21 cellular contexts compared by ENCODE assay signal in the genomic region with DNA sequence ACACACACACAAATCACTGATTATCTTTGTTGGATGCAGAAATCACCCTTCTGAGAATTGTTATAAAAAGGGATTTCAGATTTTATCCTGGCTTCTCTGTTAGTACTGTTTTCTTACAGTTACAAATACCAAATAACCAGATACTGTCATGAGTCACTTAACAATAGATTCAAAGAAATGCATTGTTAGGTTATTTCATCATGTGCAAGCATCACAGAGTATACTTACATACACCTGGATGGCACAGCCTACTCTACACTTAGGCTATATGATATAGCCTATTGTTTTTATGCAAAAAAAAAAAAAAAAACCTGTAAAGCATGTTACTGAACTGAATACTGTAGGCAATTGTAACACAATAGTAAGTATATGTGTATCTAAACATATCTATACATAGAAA.
DNase-seq lines count a peak whose midpoint lies in the region; ATAC-seq and TF ChIP-seq lines count a peak whose summit lies in the region.
"Had no signal": no experiment of that assay in that cellular context is flagged by ENCODE, and none has a peak within 500 bp of the region (broad histone marks: within the 10 kb centered on the region; RNA-seq: fewer than 3 reads in every experiment).

No MANE protein-coding gene starts in this region.

- no peak overlapping the region for H3K4me2 ChIP-seq in mammary epithelial cell (ENCODE audit: insufficient read depth, low read depth, low read length)
- H3K4me2 ChIP-seq: A549; BLaER1 treated with 17β-estradiol and CSF1 and Interleukin-3, amounts not matched to agents 10 nM and 100 nM had no signal

- BruUV-seq in mammary epithelial cell (replicated peaks; lab: Mats Ljungman, UMichigan): no TSS peak

- H3K36me3 Mint-ChIP-seq in activated T-helper 2 cell treated with anti-CD3 and anti-CD28 coated beads, Interferon-gamma antibody, Interleukin-2, Interleukin-4, amounts not matched to agents 10 μg/mL and 5 μg/mL and 100 μg/mL, durations not matched to agents 14 hours and 24 hours and 36 hours (ENCODE audit: low read depth): no peaks in the 10 kb centered on the region
- H3K36me3 Mint-ChIP-seq: CD14-positive monocyte; CD8-positive, alpha-beta memory T cell had no signal

- peaks cover 32% of the 10 kb centered on the region for H3K9me3 Mint-ChIP-seq in activated T-helper 2 cell treated with anti-CD3 and anti-CD28 coated beads, Interferon-gamma antibody, Interleukin-2, Interleukin-4, amounts not matched to agents 10 μg/mL and 5 μg/mL and 100 μg/mL, durations not matched to agents 14 hours and 24 hours and 36 hours

- H3K4me1 Mint-ChIP-seq in activated T-helper 2 cell treated with anti-CD3 and anti-CD28 coated beads, Interferon-gamma antibody, Interleukin-2, Interleukin-4, amounts not matched to agents 10 μg/mL and 5 μg/mL and 100 μg/mL, durations not matched to agents 14 hours and 24 hours and 36 hours (ENCODE audit: low read depth): no peaks in the 10 kb centered on the region
- H3K4me1 Mint-ChIP-seq: CD14-positive monocyte; CD8-positive, alpha-beta memory T cell had no signal

- H3K9me3 ChIP-seq in mammary epithelial cell (replicated peaks; ENCODE audit: insufficient read depth, low read length) (no peaks in the 10 kb centered on the region), breast epithelium (peaks cover 6 to 18% of the 10 kb centered on the region in 2 donors), RWPE2 (ENCODE audit: severe bottlenecking) (no peaks in the 10 kb centered on the region), tibial artery (peaks cover 0 to 8% (median 3%) of the 10 kb centered on the region in 3 donors)
- H3K9me3 ChIP-seq: A549, BE2C, HAP-1 had no signal

- H3K4me3 ChIP-seq in mammary epithelial cell (replicated peaks in 1 of 3; ENCODE audit: insufficient read depth in 1 of 3, low read depth in 2 of 3, low read length in 3 of 3): no peak overlapping the region
- no peak overlapping the region for H3K4me3 ChIP-seq in breast epithelium
- H3K4me3 ChIP-seq in RWPE2 (ENCODE audit: severe bottlenecking): no peak overlapping the region
- no peak overlapping the region for H3K4me3 ChIP-seq in epithelial cell of esophagus (ENCODE audit: low read length)
- H3K4me3 ChIP-seq in tibial artery: no peak overlapping the region
- H3K4me3 ChIP-seq: A549; BLaER1 treated with 17β-estradiol and CSF1 and Interleukin-3, amounts not matched to agents 10 nM and 100 nM; HAP-1 had no signal

- no peaks in the 10 kb centered on the region for H3K4me1 ChIP-seq in mammary epithelial cell (ENCODE audit: insufficient read depth, low read length)
- H3K4me1 ChIP-seq in breast epithelium: no peaks in the 10 kb centered on the region
- no peaks in the 10 kb centered on the region for H3K4me1 ChIP-seq in RWPE2 (ENCODE audit: insufficient read depth, poor library complexity, severe bottlenecking)
- H3K4me1 ChIP-seq in tibial artery: no peaks in the 10 kb centered on the region
- H3K4me1 ChIP-seq: A549; BE2C; BLaER1 treated with 17β-estradiol and CSF1 and Interleukin-3, amounts not matched to agents 10 nM and 100 nM; HAP-1 had no signal

- H3K27me3 ChIP-seq in mammary epithelial cell (ENCODE audit: insufficient read depth, low read length) (no peaks in the 10 kb centered on the region), breast epithelium (no peaks in the 10 kb centered on the region), RWPE2 (ENCODE audit: insufficient read depth, poor library complexity, severe bottlenecking) (no peaks in the 10 kb centered on the region), tibial artery (no peaks in the 10 kb centered on the region)
- H3K27me3 ChIP-seq: BE2C; BLaER1 treated with 17β-estradiol and CSF1 and Interleukin-3, amounts not matched to agents 10 nM and 100 nM had no signal

- H3K79me2 ChIP-seq in mammary epithelial cell (ENCODE audit: insufficient read depth, low read length): no peaks in the 10 kb centered on the region

- no peak overlapping the region for H2AFZ ChIP-seq in mammary epithelial cell (ENCODE audit: low read depth, low read length)

- no peak for TF ChIP-seq POLR2A in breast epithelium (IDR thresholded peaks at IDR 0.05)

- DNase-seq in mammary epithelial cell (peak; percentile 33), breast epithelium (ENCODE audit: low spot score in 2 of 2) (no peak), RWPE2 (ENCODE audit: low spot score) (no peak), epithelial cell of esophagus (ENCODE audit: low read depth) (peak; percentile 80), tibial artery (no peak), NCI-H2107 treated with DMSO at 0.1 percent for 48 hours (lab: John Stamatoyannopoulos, UW; ENCODE audit: unreplicated experiment) (no peak)
- DNase-seq in activated T-helper 2 cell treated with anti-CD3 and anti-CD28 coated beads, Interferon-gamma antibody, Interleukin-2, Interleukin-4, amounts not matched to agents 10 μg/mL and 5 μg/mL and 100 μg/mL, durations not matched to agents 14 hours and 24 hours and 36 hours (ENCODE audit: low spot score): no peak
- DNase-seq: 8988T; ACHN; AML-193; BE2C; CD4-positive, alpha-beta T cell; CD8-positive, alpha-beta memory T cell; DMS 273 treated with DMSO at 0.1 percent for 48 hours; DND-41; GOT3; HFFc6 had no signal

- dilution Hi-C loops in mammary epithelial cell (cut with HindIII; ENCODE audit: low sequenced_read_pairs): no loop called here

- H3K27ac ChIP-seq in mammary epithelial cell (ENCODE audit: insufficient read depth, low read depth, low read length) (no peak overlapping the region), breast epithelium (no peak overlapping the region), RWPE2 (ENCODE audit: poor library complexity, severe bottlenecking) (no peak overlapping the region), tibial artery (no peak overlapping the region)
- H3K27ac ChIP-seq: A549; BLaER1 treated with 17β-estradiol and CSF1 and Interleukin-3, amounts not matched to agents 10 nM and 100 nM had no signal

- no peaks in the 10 kb centered on the region for H3K27me3 Mint-ChIP-seq in activated T-helper 2 cell treated with anti-CD3 and anti-CD28 coated beads, Interferon-gamma antibody, Interleukin-2, Interleukin-4, amounts not matched to agents 10 μg/mL and 5 μg/mL and 100 μg/mL, durations not matched to agents 14 hours and 24 hours and 36 hours (ENCODE audit: low read depth)
- H3K27me3 Mint-ChIP-seq: CD4-positive, alpha-beta T cell; CD8-positive, alpha-beta memory T cell had no signal

- H3K9ac ChIP-seq in mammary epithelial cell (ENCODE audit: insufficient read depth, low read length): no peak overlapping the region
- H3K9ac ChIP-seq: BLaER1 treated with 17β-estradiol and CSF1 and Interleukin-3, amounts not matched to agents 10 nM and 100 nM had no signal

- peak; percentile 69; the same call in 2 of the 3 replicates for ATAC-seq in RWPE2 (ENCODE audit: low read depth)
- ATAC-seq: A549 had no signal

- TF ChIP-seq CTCF in mammary epithelial cell (conservative IDR thresholded peaks at IDR 0.05 in 1 of 2, IDR thresholded peaks at IDR 0.05 in 1 of 2; ENCODE audit: extremely low read depth in 1 of 2, insufficient read depth in 1 of 2, low read depth in 1 of 2, low read length in 2 of 2) (no peak), breast epithelium (IDR thresholded peaks at IDR 0.05) (no peak), RWPE2 (IDR thresholded peaks at IDR 0.05; ENCODE audit: poor library complexity, severe bottlenecking) (no peak), epithelial cell of esophagus (IDR thresholded peaks at IDR 0.05; ENCODE audit: insufficient read depth, low read depth, low read length, missing control alignments) (no peak), tibial artery (IDR thresholded peaks at IDR 0.05) (no peak)

- no peak overlapping the region for H3K27ac Mint-ChIP-seq in activated T-helper 2 cell treated with anti-CD3 and anti-CD28 coated beads, Interferon-gamma antibody, Interleukin-2, Interleukin-4, amounts not matched to agents 10 μg/mL and 5 μg/mL and 100 μg/mL, durations not matched to agents 14 hours and 24 hours and 36 hours
- H3K27ac Mint-ChIP-seq: CD14-positive monocyte; CD4-positive, alpha-beta T cell; CD8-positive, alpha-beta memory T cell; HFFc6 had no signal

- CTCF ChIA-PET in mammary epithelial cell (lab: Charles Lee; ENCODE audit: low non-redundant PET): no interaction called here

- no peaks in the 10 kb centered on the region for H4K20me1 ChIP-seq in mammary epithelial cell (ENCODE audit: insufficient read depth, low read length)
- H4K20me1 ChIP-seq: BLaER1 treated with 17β-estradiol and CSF1 and Interleukin-3, amounts not matched to agents 10 nM and 100 nM had no signal

- intact Hi-C loops in mammary epithelial cell (cut with micrococcal nuclease): no loop called here
- intact Hi-C loops in breast epithelium (cut with DNase I; ENCODE audit: low total_unique reads): no loop called here
- intact Hi-C loops in activated T-helper 2 cell treated with anti-CD3 and anti-CD28 coated beads, Interferon-gamma antibody, Interleukin-2, Interleukin-4, amounts not matched to agents 10 μg/mL and 5 μg/mL and 100 μg/mL, durations not matched to agents 14 hours and 24 hours and 36 hours (cut with micrococcal nuclease): no loop called here
- intact Hi-C loops in tibial artery (cut with DNase I; ENCODE audit: low total_unique reads): no loop called here

- no peak overlapping the region for H3K4me3 Mint-ChIP-seq in activated T-helper 2 cell treated with anti-CD3 and anti-CD28 coated beads, Interferon-gamma antibody, Interleukin-2, Interleukin-4, amounts not matched to agents 10 μg/mL and 5 μg/mL and 100 μg/mL, durations not matched to agents 14 hours and 24 hours and 36 hours (ENCODE audit: low read depth)
- H3K4me3 Mint-ChIP-seq: CD14-positive monocyte; CD4-positive, alpha-beta T cell; CD8-positive, alpha-beta memory T cell; HFFc6 had no signal

- H3K36me3 ChIP-seq in mammary epithelial cell (ENCODE audit: insufficient read depth, low read length) (no peaks in the 10 kb centered on the region), breast epithelium (no peaks in the 10 kb centered on the region), RWPE2 (ENCODE audit: low read depth) (no peaks in the 10 kb centered on the region), tibial artery (no peaks in the 10 kb centered on the region)
- H3K36me3 ChIP-seq: BE2C; BLaER1 treated with 17β-estradiol and CSF1 and Interleukin-3, amounts not matched to agents 10 nM and 100 nM; HAP-1 had no signal

- in situ Hi-C loops in mammary epithelial cell (cut with MboI; ENCODE audit: low sequenced_read_pairs in 2 of 2): no loop called here

Comparison
In these comparisons a context has a peak if more than half of its experiments do, and no peak if none do; other contexts are left out.
1. DNase-seq: peak in mammary epithelial cell (single experiment) and epithelial cell of esophagus (single experiment); none in breast epithelium (0 of 2), RWPE2 (single experiment), activated T-helper 2 cell treated with anti-CD3 and anti-CD28 coated beads, Interferon-gamma antibody, Interleukin-2, Interleukin-4, amounts not matched to agents 10 μg/mL and 5 μg/mL and 100 μg/mL, durations not matched to agents 14 hours and 24 hours and 36 hours (single experiment), tibial artery (0 of 2) and NCI-H2107 treated with DMSO at 0.1 percent for 48 hours (single experiment).